Comparison of ENCODE assay signal across 11 cellular contexts in genomic region chr16:89187337-89188063, GRCh38. TPM values are rescaled to one million over a fixed set of nuclear protein-coding genes. Genes with fewer than 3 reads are reported as not detected.
A peak's percentile ranks its signal among the peaks of the same experiment; 100 is the strongest.
DNase-seq lines count a peak whose midpoint lies in the region; ATAC-seq and TF ChIP-seq lines count a peak whose summit lies in the region.
"Had no signal": no experiment of that assay in that cellular context is flagged by ENCODE, and none has a peak within 500 bp of the region (broad histone marks: within the 10 kb centered on the region; RNA-seq: fewer than 3 reads in every experiment).

No MANE protein-coding gene starts in this region.

- no peaks in the 10 kb centered on the region for H4K20me1 ChIP-seq in GM23248 (ENCODE audit: insufficient read depth)

- H3K79me2 ChIP-seq in GM23248 (ENCODE audit: insufficient read depth): no peaks in the 10 kb centered on the region

- H3K4me3 ChIP-seq in BE2C (ENCODE audit: low read depth, low read length) (no peak overlapping the region), GM23248 (no peak overlapping the region), left lung (no peak overlapping the region), esophagus squamous epithelium (no peak overlapping the region)

- in situ Hi-C loops in GM23248 (cut with MboI): no loop called here

- intact Hi-C loops in left lung (cut with DNase I) (no loop called here), head of caudate nucleus (cut with DNase I) (no loop called here), esophagus squamous epithelium (cut with DNase I) (no loop called here)

- no peaks in the 10 kb centered on the region for H3K9me3 ChIP-seq in BE2C
- H3K9me3 ChIP-seq in GM23248 (ENCODE audit: low read depth): no peaks in the 10 kb centered on the region
- H3K9me3 ChIP-seq in left lung: no peaks in the 10 kb centered on the region
- no peaks in the 10 kb centered on the region for H3K9me3 ChIP-seq in esophagus squamous epithelium

- peaks cover 13% of the 10 kb centered on the region; the same call in 1 of the 2 replicates for H3F3A ChIP-seq in GM23248 (ENCODE audit: insufficient read depth)

- no peaks in the 10 kb centered on the region for H3K9me2 ChIP-seq in GM23248 (ENCODE audit: insufficient read depth)

- no peak overlapping the region for H3K4me2 ChIP-seq in GM23248 (ENCODE audit: unreplicated experiment)

- TF ChIP-seq POLR2A in esophagus squamous epithelium (IDR thresholded peaks at IDR 0.05): no peak

- no peaks in the 10 kb centered on the region for H3K36me3 ChIP-seq in BE2C
- no peaks in the 10 kb centered on the region for H3K36me3 ChIP-seq in GM23248 (ENCODE audit: low read depth)
- H3K36me3 ChIP-seq in left lung: no peaks in the 10 kb centered on the region
- H3K36me3 ChIP-seq in esophagus squamous epithelium: no peaks in the 10 kb centered on the region

- H3K4me1 ChIP-seq in BE2C (no peaks in the 10 kb centered on the region), GM23248 (ENCODE audit: insufficient read depth) (no peaks in the 10 kb centered on the region), left lung (peaks cover 3 to 9% of the 10 kb centered on the region in 2 donors), esophagus squamous epithelium (peaks cover 8 to 12% (median 8%) of the 10 kb centered on the region in 3 donors)

- H3K27ac ChIP-seq in GM23248 (no peak overlapping the region), left lung (no peak overlapping the region), esophagus squamous epithelium (no peak overlapping the region)

- DNase-seq in BE2C (peak; percentile 38), GM23248 (peak; percentile 67), left lung (peak; percentile 31 to 75), Ammon's horn (ENCODE audit: low spot score) (no peak), head of caudate nucleus (no peak), esophagus squamous epithelium (lab: John Stamatoyannopoulos, UW) (no peak), DMS 273 (lab: John Stamatoyannopoulos, UW; ENCODE audit: unreplicated experiment) (no peak)
- peak; percentile 24 for DNase-seq in activated CD8-positive, alpha-beta memory T cell treated with anti-CD3 and anti-CD28 coated beads, Interleukin-2, amount 50 U/mL, for 4 hours
- DNase-seq: hippocampal formation, NCI-H526 treated with DMSO at 0.1 percent for 48 hours had no signal

- no peak for TF ChIP-seq CTCF in BE2C (IDR thresholded peaks at IDR 0.05; ENCODE audit: low read depth, low read length)
- no peak for TF ChIP-seq CTCF in left lung (IDR thresholded peaks at IDR 0.05)
- no peak for TF ChIP-seq CTCF in esophagus squamous epithelium (IDR thresholded peaks at IDR 0.05)

- no peak overlapping the region for H2AFZ ChIP-seq in GM23248

- WGBS in GM23248 (ENCODE audit: low coverage in 1 of 2, low lambda C conversion rate in 2 of 2, missing lambda C conversion rate in 2 of 2), 2 experiments: 33 to 40% methylated on average over 16 to 17 of the region's 17 CpGs
- 27 to 34% methylated on average over 3 to 10 of the region's 17 CpGs for WGBS in esophagus squamous epithelium, 2 donors

- peaks cover 43% of the 10 kb centered on the region for H3K27me3 ChIP-seq in BE2C
- peaks cover 10% of the 10 kb centered on the region; the same call in 1 of the 2 replicates for H3K27me3 ChIP-seq in GM23248 (replicated peaks; ENCODE audit: insufficient read depth)
- H3K27me3 ChIP-seq in left lung: peaks cover 0 to 29% of the 10 kb centered on the region in 2 donors
- H3K27me3 ChIP-seq in esophagus squamous epithelium: peaks cover 0 to 41% (median 0%) of the 10 kb centered on the region in 4 donors

- H3K9ac ChIP-seq in GM23248: no peak overlapping the region

- ATAC-seq in left lung: no peak

RNA-seq across cellular contexts. Expression of gene SLC22A31, which starts 12.8 kb away (rescaled TPM):
- polyA plus RNA-seq in BE2C (2012; ENCODE audit: insufficient read depth, insufficient read length, low read depth): not detected
- total RNA-seq in GM23248 (2014; rRNA removed; shearing (Covaris generic)): not detected in 2 replicates
- polyA plus RNA-seq in GM23248 (2016; fragmentation: Nextera tagmentation; extraction: Ambion mirVana): not detected in 2 replicates
- total RNA-seq in left lung (100 to 1,000 TPM; 171 to 283 TPM), esophagus squamous epithelium (not detected)

RNA-seq across cellular contexts. Expression of gene CDH15, which starts 16.0 kb away (rescaled TPM):
- polyA plus RNA-seq in BE2C (2012; ENCODE audit: insufficient read depth, insufficient read length, low read depth): not detected
- total RNA-seq in GM23248 (2014; rRNA removed; shearing (Covaris generic)): not detected in 2 replicates
- polyA plus RNA-seq in GM23248 (2016; fragmentation: Nextera tagmentation; extraction: Ambion mirVana): 0.06 TPM in 2 replicates
- total RNA-seq in left lung (1 to 10 TPM; 1.6 to 4.2 TPM), esophagus squamous epithelium (not detected)
- total RNA-seq: ureter had no signal

RNA-seq across cellular contexts. Expression of gene ZNF778, which starts 30.0 kb away (rescaled TPM):
- polyA plus RNA-seq in BE2C (2012; ENCODE audit: insufficient read depth, insufficient read length, low read depth): 9.2 TPM
- 3.6 and 16.6 TPM in 2 replicates for total RNA-seq in GM23248 (2014; rRNA removed; shearing (Covaris generic))
- 3.0 and 4.0 TPM in 2 replicates for polyA plus RNA-seq in GM23248 (2016; fragmentation: Nextera tagmentation; extraction: Ambion mirVana)
- total RNA-seq in left lung (1 to 10 TPM; 8.1 to 9.5 TPM), esophagus squamous epithelium (10 to 100 TPM in 1 of 4 donors, 1 to 10 TPM in 3; 3.4 to 10.7 (median 6.5) TPM)

Comparison
In these comparisons a context has a peak if more than half of its experiments do, and no peak if none do; other contexts are left out.
1. DNase-seq: peak in BE2C (single experiment), GM23248 (single experiment), activated CD8-positive, alpha-beta memory T cell treated with anti-CD3 and anti-CD28 coated beads, Interleukin-2, amount 50 U/mL, for 4 hours (single experiment) and left lung (2 of 2); none in Ammon's horn (single experiment), head of caudate nucleus (0 of 42), esophagus squamous epithelium (single experiment) and DMS 273 (single experiment).
2. RNA of gene SLC22A31, which starts 12.8 kb away (total RNA-seq): 171 to 283 TPM in left lung; not detected in GM23248 and not detected in esophagus squamous epithelium; every median in the first group is over 100 times any median in the second.